ENCODE assay signal across 1 cellular context in the genomic region with DNA sequence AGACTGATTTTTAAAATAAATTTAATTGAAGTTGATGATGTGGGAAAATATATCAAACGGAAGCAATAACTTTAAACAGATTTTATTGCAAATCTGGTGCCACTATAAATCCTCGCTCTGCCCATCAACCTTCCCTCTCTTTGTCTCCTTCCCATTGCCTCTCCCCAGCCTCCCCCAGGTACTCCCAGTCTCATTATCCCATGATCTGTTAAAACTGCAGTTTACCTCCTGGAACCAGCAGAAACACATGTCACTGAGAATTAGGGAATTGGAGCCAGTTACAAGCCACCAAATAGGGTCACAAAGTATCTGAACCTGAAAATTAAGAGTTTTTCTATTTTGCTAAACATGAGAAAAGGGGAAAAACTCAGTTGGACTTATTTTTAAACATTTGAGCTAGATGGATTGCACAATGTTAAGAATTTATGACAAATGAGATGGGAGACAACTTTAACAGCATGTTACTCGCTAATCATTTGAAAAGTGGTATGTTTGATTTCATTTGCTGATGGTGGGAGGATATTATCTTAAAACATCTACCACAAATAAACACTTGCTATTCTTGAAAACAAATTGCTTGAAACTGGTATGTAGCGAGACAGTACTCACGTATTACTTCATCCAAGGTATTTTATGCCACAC.
TF ChIP-seq lines count a peak whose summit lies in the region.

No MANE protein-coding gene starts in this region.

TF ChIP-seq in GM23338, 12 proteins besides CTCF, POLR2A, EP300 and RAD21 (continued from another document):
- TF ChIP-seq ZNF462 (CRISPR knock-in tag; IDR thresholded peaks at IDR 0.05) (no peak), REST (IDR thresholded peaks at IDR 0.05; ENCODE audit: unreplicated experiment) (no peak), CREB1 (CRISPR knock-in tag; IDR thresholded peaks at IDR 0.05; ENCODE audit: low read depth) (no peak), ZNF114 (CRISPR knock-in tag; IDR thresholded peaks at IDR 0.05) (no peak), STAT1 (IDR thresholded peaks at IDR 0.05; ENCODE audit: unreplicated experiment) (no peak), NANOG (IDR thresholded peaks at IDR 0.05; ENCODE audit: borderline replicate concordance) (no peak), ETS1 (IDR thresholded peaks at IDR 0.05) (no peak), EZH2phosphoT487 (IDR thresholded peaks at IDR 0.05; ENCODE audit: unreplicated experiment) (no peak)
